12 cellular contexts compared by ENCODE assay signal in genomic region chr1:156100205-156100995, GRCh38. TPM values are rescaled to one million over a fixed set of nuclear protein-coding genes. Genes with fewer than 3 reads are reported as not detected.
DNase-seq lines count a peak whose midpoint lies in the region; ATAC-seq, FAIRE-seq and TF ChIP-seq lines count a peak whose summit lies in the region.
"Had no signal": no experiment of that assay in that cellular context is flagged by ENCODE, and none has a peak within 500 bp of the region (broad histone marks: within the 10 kb centered on the region; RNA-seq: fewer than 3 reads in every experiment).

No MANE protein-coding gene starts in this region.

- no peak overlapping the region for H2BK5ac ChIP-seq in mesenchymal stem cell (ENCODE audit: low read depth, low read length, poor library complexity, severe bottlenecking)

- H3K79me2 ChIP-seq in ACC112 (ENCODE audit: control insufficient read depth, insufficient read depth, low read length, unreplicated experiment) (peaks cover 6% of the 10 kb centered on the region), GM12878 (ENCODE audit: control insufficient read depth, insufficient read depth, low read length) (peaks cover 2% of the 10 kb centered on the region; the same call in 1 of the 2 replicates)

- H2BK15ac ChIP-seq in mesenchymal stem cell (ENCODE audit: low read depth, poor library complexity, severe bottlenecking) = no peak overlapping the region

- no peak overlapping the region for H3K4me2 ChIP-seq in GM12878 (ENCODE audit: control insufficient read depth, insufficient read depth)
- no peak overlapping the region for H3K4me2 ChIP-seq in mesenchymal stem cell (ENCODE audit: low read length, poor library complexity, severe bottlenecking)

- ATAC-seq in GM12878 (no peak), GM19324 (IDR thresholded peaks at IDR 0.05; ENCODE audit: low FRiP score, unreplicated experiment) (no peak)
- ATAC-seq: activated T-cell treated with anti-CD3 and anti-CD28 coated beads, Interleukin-2, amount 50 U/mL, for 4 hours; natural killer cell had no signal

- CTCF ChIA-PET in GM12878 (lab: Yijun Ruan, JAX) = interaction anchor here (1.0 to 21.5 kb wide), 4 partner anchors 8 to 219 kb away, joined by 3 to 1294 read pairs (median 13); partner anchors contain the start of gene LMNA

- no peak overlapping the region for H2BK120ac ChIP-seq in mesenchymal stem cell (ENCODE audit: low read depth, low read length)

- peak overlapping the region in 1 of 2 experiments; percentile 26 for H3K18ac ChIP-seq in mesenchymal stem cell (ENCODE audit: low read depth in 1 of 2, low read length in 2 of 2)

- WGBS in GM12878 (ENCODE audit: insufficient coverage, insufficient replicate concordance, low lambda C conversion rate, missing lambda C conversion rate) = 88% methylated on average over 4 of the region's 4 CpGs
- WGBS in mesenchymal stem cell = 90% methylated on average over 3 of the region's 4 CpGs

- no peak for FAIRE-seq in GM12878 (lab: Jason Lieb, UNC)

- H3K36me3 ChIP-seq in ACC112 (ENCODE audit: insufficient read depth, low read length) (no peaks in the 10 kb centered on the region), GM12878 (ENCODE audit: control insufficient read depth in 2 of 2, insufficient read depth in 2 of 2, low read length in 1 of 2) (no peaks in the 10 kb centered on the region), mesenchymal stem cell (ENCODE audit: control insufficient read depth in 1 of 2, insufficient read depth in 2 of 2, low read depth in 1 of 2, low read length in 2 of 2) (no peaks in the 10 kb centered on the region)
- H3K36me3 ChIP-seq: BLaER1 had no signal

- H4K20me1 ChIP-seq in GM12878 (ENCODE audit: control insufficient read depth, insufficient read depth) = no peaks in the 10 kb centered on the region

- no peak for TF ChIP-seq CTCF in GM12878 (IDR thresholded peaks at IDR 0.05 in 2 of 3, conservative IDR thresholded peaks at IDR 0.05 in 1 of 3; ENCODE audit: control insufficient read depth in 2 of 3, extremely low read depth in 1 of 3, insufficient read depth in 1 of 3, low read depth in 3 of 3, low read length in 3 of 3)

- H2AFZ ChIP-seq in ACC112 (ENCODE audit: low read length, unreplicated experiment) (no peak overlapping the region), GM12878 (ENCODE audit: control insufficient read depth, low read depth, low read length) (no peak overlapping the region), mesenchymal stem cell (ENCODE audit: low read depth, low read length) (no peak overlapping the region)

- H3K4me1 ChIP-seq in ACC112 (ENCODE audit: control insufficient read depth, insufficient read depth, low read length, unreplicated experiment) = peaks cover 72% of the 10 kb centered on the region
- H3K4me1 ChIP-seq in GM12878 (ENCODE audit: control insufficient read depth, insufficient read depth, low read length) = peaks cover 58% of the 10 kb centered on the region
- peaks cover 46% of the 10 kb centered on the region for H3K4me1 ChIP-seq in mesenchymal stem cell (ENCODE audit: control insufficient read depth, insufficient read depth, low read depth, low read length)

- H3K27me3 ChIP-seq in ACC112 (ENCODE audit: insufficient read depth, low read length) (no peaks in the 10 kb centered on the region), GM12878 (replicated peaks in 1 of 2; ENCODE audit: control insufficient read depth in 2 of 2, insufficient read depth in 2 of 2, low read length in 1 of 2) (no peaks in the 10 kb centered on the region), mesenchymal stem cell (ENCODE audit: control insufficient read depth in 1 of 2, insufficient read depth in 1 of 2, low read length in 2 of 2) (no peaks in the 10 kb centered on the region)

- no TSS peak for BruUV-seq in GM12878 (replicated peaks; lab: Mats Ljungman, UMichigan)

- no peak for TF ChIP-seq POLR2A in GM12878 (IDR thresholded peaks at IDR 0.05; ENCODE audit: low read depth, low read length)

- H3K14ac ChIP-seq in mesenchymal stem cell (ENCODE audit: low read length in 2 of 2) = no peak overlapping the region

- peaks cover 19% of the 10 kb centered on the region for H3K79me1 ChIP-seq in mesenchymal stem cell (replicated peaks; ENCODE audit: low read length, poor library complexity, severe bottlenecking)

- no peak overlapping the region for H3K4me3 ChIP-seq in ACC112 (ENCODE audit: low read depth, low read length)
- H3K4me3 ChIP-seq in GM12878 = no peak overlapping the region
- no peak overlapping the region for H3K4me3 ChIP-seq in mesenchymal stem cell (ENCODE audit: insufficient read depth in 1 of 2, low read depth in 1 of 2, low read length in 2 of 2)
- H3K4me3 ChIP-seq: BLaER1 had no signal

- DNase-seq in HT-29 (ENCODE audit: low spot score) (peak; percentile 69), GM12878 (ENCODE audit: low read depth, low spot score) (no peak), mesenchymal stem cell (no peak), NCI-H748 (lab: John Stamatoyannopoulos, UW; ENCODE audit: unreplicated experiment) (no peak), KG1 (lab: John Stamatoyannopoulos, UW) (no peak)
- DNase-seq in activated CD8-positive, alpha-beta memory T cell treated with anti-CD3 and anti-CD28 coated beads, Interleukin-2, amount 50 U/mL, for 4 hours = no peak
- DNase-seq: activated T-cell treated with anti-CD3 and anti-CD28 coated beads, Interleukin-2, amount 50 U/mL, for 4 hours; natural killer cell had no signal

- H3K9me3 ChIP-seq in GM12878 (replicated peaks; ENCODE audit: control insufficient read depth, insufficient read depth, low read length) (no peaks in the 10 kb centered on the region), mesenchymal stem cell (ENCODE audit: control insufficient read depth, low read length) (no peaks in the 10 kb centered on the region)
- H3K9me3 ChIP-seq: BLaER1 had no signal

- RAD21 ChIA-PET in GM12878 (lab: Charles Lee; ENCODE audit: unreplicated experiment) = interaction anchor here (0.5 to 22.4 kb wide), 4 partner anchors 9 to 117 kb away, joined by 3 to 695 read pairs (median 4); partner anchors contain the start of gene LMNA

- in situ Hi-C loops in GM12878 (cut with MboI) = no loop called here

- H3K9ac ChIP-seq in GM12878 (ENCODE audit: control insufficient read depth, insufficient read depth, low read length) (no peak overlapping the region), mesenchymal stem cell (ENCODE audit: low read length) (peak overlapping the region; percentile 20)
- H3K9ac ChIP-seq: BLaER1 had no signal

- no peak overlapping the region for H2AK5ac ChIP-seq in mesenchymal stem cell (ENCODE audit: low read length, severe bottlenecking)

- intact Hi-C loops in GM12878 (cut with micrococcal nuclease; ENCODE audit: unreplicated experiment) = no loop called here

- H3K27ac ChIP-seq in ACC112 (ENCODE audit: low read depth, low read length) (peak overlapping the region; percentile 30; the same call in 1 of the 2 replicates), GM12878 (ENCODE audit: control insufficient read depth, insufficient read depth) (no peak overlapping the region), mesenchymal stem cell (ENCODE audit: low read length, poor library complexity, severe bottlenecking) (no peak overlapping the region)
- H3K27ac ChIP-seq: BLaER1 had no signal

- H4K91ac ChIP-seq in mesenchymal stem cell (ENCODE audit: low read length) = peak overlapping the region; percentile 5

- H4K8ac ChIP-seq in mesenchymal stem cell (ENCODE audit: low read length) = no peak overlapping the region

- H3K4ac ChIP-seq in mesenchymal stem cell (ENCODE audit: low read depth in 1 of 2, low read length in 2 of 2) = no peak overlapping the region

- TF ChIP-seq EP300 in GM12878 (IDR thresholded peaks at IDR 0.05; ENCODE audit: borderline replicate concordance in 1 of 2, control insufficient read depth in 1 of 2, low read depth in 2 of 2, low read length in 2 of 2) = no peak

- TF ChIP-seq RAD21 in GM12878 (IDR thresholded peaks at IDR 0.05; ENCODE audit: insufficient read depth, low read depth, low read length) = no peak

- H2BK12ac ChIP-seq in mesenchymal stem cell (ENCODE audit: low read length in 2 of 2) = no peak overlapping the region

- SMC1A ChIA-PET in GM12878 (lab: Charles Lee; ENCODE audit: uncharacterized antibody, unreplicated experiment) = interaction anchor here (0.6 to 23.8 kb wide), 5 partner anchors 9 to 59 kb away, joined by 3 to 874 read pairs (median 3); partner anchors contain the start of gene LMNA

- no peak overlapping the region for H3K23ac ChIP-seq in mesenchymal stem cell (ENCODE audit: low read length in 2 of 2)

- POLR2A ChIA-PET in GM12878 (lab: Charles Lee) = interaction anchor here (0.7 to 6.8 kb wide), 7 partner anchors 11 to 160 kb away, joined by 3 to 89 read pairs (median 6); partner anchors contain the start of gene LMNA

RNA-seq across cellular contexts. Expression of gene LMNA, which starts 14.1 kb away (rescaled TPM):
- total RNA-seq in HT-29 (2014; rRNA removed; shearing (Covaris generic)) = 1,664 and 1,875 TPM in 2 replicates
- total RNA-seq in GM12878 (2013; cell fraction: nucleolus; rRNA removed) = 58.3 and 77.1 TPM in 2 replicates
- total RNA-seq in GM12878 (2014; rRNA removed) (130 and 136 TPM in 2 replicates), GM12878 (2014; rRNA removed; fragmentation: Illumina TruSeq; extraction: Trizol) (31.6 and 35.1 TPM in 2 replicates), GM12878 (2021) (188 and 189 TPM in 2 replicates)
- 30.2 TPM for polyA plus RNA-seq in GM12878 (2011; ENCODE audit: low read depth)
- polyA plus RNA-seq in GM12878 (2011; rRNA removed) (37.3 and 52.9 TPM in 2 replicates), GM12878 (2014; fragmentation: Illumina TruSeq; extraction: Trizol) (9.6 and 30.1 TPM in 2 replicates), GM12878 (2014; fragmentation: Nextera tagmentation; extraction: Ambion mirVana) (1 to 10 TPM in 1 of 2 experiments, under 1 TPM in 1; 0.42 to 6.0 TPM), GM12878 (2014; rRNA removed) (101 and 109 TPM in 2 replicates), GM12878 (2016; fragmentation: Nextera tagmentation; extraction: Ambion mirVana) (100 to 1,000 TPM; 320 to 334 TPM)
- 76.4 and 82.6 TPM in 2 replicates for polyA plus RNA-seq in GM12878 (2011; cell fraction: cytosol; rRNA removed)
- polyA plus RNA-seq in GM12878 (2011; cell fraction: nucleus; rRNA removed) = 164 and 324 TPM in 2 replicates
- polyA plus RNA-seq in GM12878 (2012) = 32.4 and 54.8 TPM in 2 replicates
- polyA minus RNA-seq in GM12878 (2011; rRNA and poly(A)+ RNA removed) = 42.8 and 77.1 TPM in 2 replicates
- 30.6 and 41.6 TPM in 2 replicates for polyA minus RNA-seq in GM12878 (2011; cell fraction: cytosol; rRNA and poly(A)+ RNA removed)
- 32.8 and 46.7 TPM in 2 replicates for polyA minus RNA-seq in GM12878 (2011; cell fraction: nucleus; rRNA and poly(A)+ RNA removed)
- 732 TPM for polyA plus RNA-seq in mesenchymal stem cell (2013, experiment 1 of 2)
- polyA plus RNA-seq in mesenchymal stem cell (2013, experiment 2 of 2) = 747 TPM

RNA-seq across cellular contexts. Expression of gene MEX3A, which starts 18.1 kb away (rescaled TPM):
- 9.3 and 13.3 TPM in 2 replicates for total RNA-seq in HT-29 (2014; rRNA removed; shearing (Covaris generic))
- 6.4 and 6.6 TPM in 2 replicates for total RNA-seq in GM12878 (2013; cell fraction: nucleolus; rRNA removed)
- total RNA-seq in GM12878 (2014; rRNA removed) = 1.6 and 2.1 TPM in 2 replicates
- total RNA-seq in GM12878 (2014; rRNA removed; fragmentation: Illumina TruSeq; extraction: Trizol) = 1.6 and 1.8 TPM in 2 replicates
- total RNA-seq in GM12878 (2021) = 5.1 and 5.9 TPM in 2 replicates
- 0.37 TPM for polyA plus RNA-seq in GM12878 (2011; ENCODE audit: low read depth)
- polyA plus RNA-seq in GM12878 (2011; rRNA removed) = 2.3 and 2.8 TPM in 2 replicates
- polyA plus RNA-seq in GM12878 (2011; cell fraction: cytosol; rRNA removed) = 5.1 and 5.8 TPM in 2 replicates
- polyA plus RNA-seq in GM12878 (2011; cell fraction: nucleus; rRNA removed) = 7.3 and 9.3 TPM in 2 replicates
- 0.89 and 1.00 TPM in 2 replicates for polyA plus RNA-seq in GM12878 (2012)
- 3.2 and 4.0 TPM in 2 replicates for polyA plus RNA-seq in GM12878 (2014; fragmentation: Illumina TruSeq; extraction: Trizol)
- polyA plus RNA-seq in GM12878 (2014; fragmentation: Nextera tagmentation; extraction: Ambion mirVana) = under 1 TPM; 0.11 to 0.27 TPM
- 3.2 and 3.3 TPM in 2 replicates for polyA plus RNA-seq in GM12878 (2014; rRNA removed)
- under 1 TPM; 0.48 to 0.49 TPM for polyA plus RNA-seq in GM12878 (2016; fragmentation: Nextera tagmentation; extraction: Ambion mirVana)
- 3.7 and 6.0 TPM in 2 replicates for polyA minus RNA-seq in GM12878 (2011; rRNA and poly(A)+ RNA removed)
- polyA minus RNA-seq in GM12878 (2011; cell fraction: cytosol; rRNA and poly(A)+ RNA removed) = 4.8 and 6.2 TPM in 2 replicates
- polyA minus RNA-seq in GM12878 (2011; cell fraction: nucleus; rRNA and poly(A)+ RNA removed) = 3.5 and 5.5 TPM in 2 replicates
- polyA plus RNA-seq in mesenchymal stem cell (2013, experiment 1 of 2) = 10.4 TPM
- 10.7 TPM for polyA plus RNA-seq in mesenchymal stem cell (2013, experiment 2 of 2)

RNA-seq across cellular contexts. Expression of gene RAB25, which starts 39.4 kb away (rescaled TPM):
- total RNA-seq in HT-29 (2014; rRNA removed; shearing (Covaris generic)) = 163 and 185 TPM in 2 replicates
- total RNA-seq in GM12878 (2013; cell fraction: nucleolus; rRNA removed) = not detected in 2 replicates
- total RNA-seq in GM12878 (2014; rRNA removed) = not detected in 2 replicates
- total RNA-seq in GM12878 (2014; rRNA removed; fragmentation: Illumina TruSeq; extraction: Trizol) = not detected in 2 replicates
- total RNA-seq in GM12878 (2021) = 0.29 and 0.36 TPM in 2 replicates
- polyA plus RNA-seq in GM12878 (2011; ENCODE audit: low read depth) = not detected
- 0.22 and 0.45 TPM in 2 replicates for polyA plus RNA-seq in GM12878 (2011; rRNA removed)
- polyA plus RNA-seq in GM12878 (2011; cell fraction: cytosol; rRNA removed) = 0.39 and 0.52 TPM in 2 replicates
- polyA plus RNA-seq in GM12878 (2011; cell fraction: nucleus; rRNA removed) = 0.25 TPM in 2 replicates
- polyA plus RNA-seq in GM12878 (2012) = 0.18 TPM in 1 of 2 replicates, not detected in the other
- 0.16 TPM in 1 of 2 replicates, not detected in the other for polyA plus RNA-seq in GM12878 (2014; fragmentation: Illumina TruSeq; extraction: Trizol)
- not detected for polyA plus RNA-seq in GM12878 (2014; fragmentation: Nextera tagmentation; extraction: Ambion mirVana)
- 0.44 TPM in 1 of 2 replicates, not detected in the other for polyA plus RNA-seq in GM12878 (2014; rRNA removed)
- polyA plus RNA-seq in GM12878 (2016; fragmentation: Nextera tagmentation; extraction: Ambion mirVana) = not detected
- 0.22 and 1.2 TPM in 2 replicates for polyA minus RNA-seq in GM12878 (2011; rRNA and poly(A)+ RNA removed)
- not detected in 2 replicates for polyA minus RNA-seq in GM12878 (2011; cell fraction: cytosol; rRNA and poly(A)+ RNA removed)
- polyA minus RNA-seq in GM12878 (2011; cell fraction: nucleus; rRNA and poly(A)+ RNA removed) = not detected in 2 replicates
- not detected for polyA plus RNA-seq in mesenchymal stem cell (2013, experiment 1 of 2)
- polyA plus RNA-seq in mesenchymal stem cell (2013, experiment 2 of 2) = not detected
- total RNA-seq: T-helper 2 cell treated with Interferon-gamma antibody and Interleukin-4, amounts not matched to agents 100 ng/mL and 5 ng/mL, for 36 hours had no signal

RNA-seq across cellular contexts. Expression of gene LAMTOR2, which starts 45.8 kb away (rescaled TPM):
- 108 and 130 TPM in 2 replicates for total RNA-seq in HT-29 (2014; rRNA removed; shearing (Covaris generic))
- total RNA-seq in GM12878 (2013; cell fraction: nucleolus; rRNA removed) = 9.0 and 11.7 TPM in 2 replicates
- total RNA-seq in GM12878 (2014; rRNA removed) (76.3 and 90.3 TPM in 2 replicates), GM12878 (2014; rRNA removed; fragmentation: Illumina TruSeq; extraction: Trizol) (77.3 and 80.2 TPM in 2 replicates), GM12878 (2021) (73.5 and 73.9 TPM in 2 replicates)
- polyA plus RNA-seq in GM12878 (2011; ENCODE audit: low read depth) = 65.1 TPM
- polyA plus RNA-seq in GM12878 (2011; rRNA removed) (37.4 and 72.0 TPM in 2 replicates), GM12878 (2014; fragmentation: Illumina TruSeq; extraction: Trizol) (34.9 and 71.9 TPM in 2 replicates), GM12878 (2014; fragmentation: Nextera tagmentation; extraction: Ambion mirVana) (100 to 1,000 TPM; 225 to 264 TPM), GM12878 (2014; rRNA removed) (104 and 123 TPM in 2 replicates), GM12878 (2016; fragmentation: Nextera tagmentation; extraction: Ambion mirVana) (100 to 1,000 TPM; 139 to 160 TPM)
- 132 and 162 TPM in 2 replicates for polyA plus RNA-seq in GM12878 (2011; cell fraction: cytosol; rRNA removed)
- polyA plus RNA-seq in GM12878 (2011; cell fraction: nucleus; rRNA removed) = 58.7 and 59.5 TPM in 2 replicates
- polyA plus RNA-seq in GM12878 (2012) = 58.4 and 65.5 TPM in 2 replicates
- polyA minus RNA-seq in GM12878 (2011; rRNA and poly(A)+ RNA removed) = 31.7 and 56.7 TPM in 2 replicates
- 13.7 and 14.2 TPM in 2 replicates for polyA minus RNA-seq in GM12878 (2011; cell fraction: cytosol; rRNA and poly(A)+ RNA removed)
- polyA minus RNA-seq in GM12878 (2011; cell fraction: nucleus; rRNA and poly(A)+ RNA removed) = 16.6 and 17.5 TPM in 2 replicates
- 87.6 TPM for polyA plus RNA-seq in mesenchymal stem cell (2013, experiment 1 of 2)
- polyA plus RNA-seq in mesenchymal stem cell (2013, experiment 2 of 2) = 91.2 TPM

RNA-seq across cellular contexts. Expression of gene UBQLN4, which starts 46.8 kb away (rescaled TPM):
- total RNA-seq in HT-29 (2014; rRNA removed; shearing (Covaris generic)) = 35.7 and 41.0 TPM in 2 replicates
- 18.7 and 22.9 TPM in 2 replicates for total RNA-seq in GM12878 (2013; cell fraction: nucleolus; rRNA removed)
- 18.7 and 19.6 TPM in 2 replicates for total RNA-seq in GM12878 (2014; rRNA removed)
- total RNA-seq in GM12878 (2014; rRNA removed; fragmentation: Illumina TruSeq; extraction: Trizol) = 14.9 and 15.9 TPM in 2 replicates
- total RNA-seq in GM12878 (2021) = 31.9 and 37.3 TPM in 2 replicates
- 10.7 TPM for polyA plus RNA-seq in GM12878 (2011; ENCODE audit: low read depth)
- 32.5 and 44.6 TPM in 2 replicates for polyA plus RNA-seq in GM12878 (2011; rRNA removed)
- 46.6 and 47.7 TPM in 2 replicates for polyA plus RNA-seq in GM12878 (2011; cell fraction: cytosol; rRNA removed)
- polyA plus RNA-seq in GM12878 (2011; cell fraction: nucleus; rRNA removed) = 58.1 and 61.3 TPM in 2 replicates
- 16.0 and 17.0 TPM in 2 replicates for polyA plus RNA-seq in GM12878 (2012)
- polyA plus RNA-seq in GM12878 (2014; fragmentation: Illumina TruSeq; extraction: Trizol) = 24.9 and 27.3 TPM in 2 replicates
- polyA plus RNA-seq in GM12878 (2014; fragmentation: Nextera tagmentation; extraction: Ambion mirVana) = 10 to 100 TPM; 10.0 to 17.3 TPM
- 31.2 and 32.8 TPM in 2 replicates for polyA plus RNA-seq in GM12878 (2014; rRNA removed)
- polyA plus RNA-seq in GM12878 (2016; fragmentation: Nextera tagmentation; extraction: Ambion mirVana) = 10 to 100 TPM; 18.9 to 20.6 TPM
- 41.8 and 53.6 TPM in 2 replicates for polyA minus RNA-seq in GM12878 (2011; rRNA and poly(A)+ RNA removed)
- polyA minus RNA-seq in GM12878 (2011; cell fraction: cytosol; rRNA and poly(A)+ RNA removed) = 19.4 and 19.9 TPM in 2 replicates
- 9.3 and 15.1 TPM in 2 replicates for polyA minus RNA-seq in GM12878 (2011; cell fraction: nucleus; rRNA and poly(A)+ RNA removed)
- 21.8 TPM for polyA plus RNA-seq in mesenchymal stem cell (2013, experiment 1 of 2)
- 21.1 TPM for polyA plus RNA-seq in mesenchymal stem cell (2013, experiment 2 of 2)

Comparison
In these comparisons a context has a peak if more than half of its experiments do, and no peak if none do; other contexts are left out.
1. RNA of gene RAB25, which starts 39.4 kb away (total RNA-seq): 163 to 185 TPM in HT-29; 0.29 to 0.36 TPM in GM12878; every median in the first group is over 100 times any median in the second.